ENCODE assay signal across 18 cellular contexts in genomic region chr6:15714658-15715057, GRCh38.
"Had no signal": no experiment of that assay in that cellular context is flagged by ENCODE, and none has a peak within 500 bp of the region (broad histone marks: within the 10 kb centered on the region; RNA-seq: fewer than 3 reads in every experiment).

No MANE protein-coding gene starts in this region.

- H3K27me3 ChIP-seq: colonic mucosa, dorsolateral prefrontal cortex, heart left ventricle, sigmoid colon, SJSA1, upper lobe of right lung had no signal

- H3K9me3 ChIP-seq: colonic mucosa, SJSA1, upper lobe of right lung had no signal

- ATAC-seq: heart left ventricle, left ventricle myocardium superior, natural killer cell, upper lobe of right lung had no signal

- DNase-seq: activated CD4-positive, CD25-positive, alpha-beta regulatory T cell treated with anti-CD3 and anti-CD28 coated beads, Interleukin-2, amount 50 U/mL, for 72 hours; colonic mucosa; dorsolateral prefrontal cortex; endodermal cell; heart left ventricle; left ventricle myocardium superior; midbrain; natural killer cell; retina; sigmoid colon; stimulated activated naive CD4-positive, alpha-beta T cell; T-helper 1 cell; upper lobe of right lung; WERI-Rb-1 had no signal

- H3K4me3 Mint-ChIP-seq: endodermal cell, natural killer cell had no signal

- H3K36me3 ChIP-seq: colonic mucosa, heart left ventricle, sigmoid colon, SJSA1, upper lobe of right lung, WERI-Rb-1 had no signal

- H3K4me1 Mint-ChIP-seq: endodermal cell, natural killer cell had no signal

- H3K4me3 ChIP-seq: colonic mucosa, dorsolateral prefrontal cortex, heart left ventricle, sigmoid colon, SJSA1, upper lobe of right lung had no signal

- H3K27ac ChIP-seq: colonic mucosa, dorsolateral prefrontal cortex, heart left ventricle, sigmoid colon, SJSA1, upper lobe of right lung, WERI-Rb-1 had no signal

- H3K27ac Mint-ChIP-seq: endodermal cell, natural killer cell had no signal

- H3K9me3 Mint-ChIP-seq: natural killer cell had no signal

- H3K36me3 Mint-ChIP-seq: natural killer cell had no signal

- FAIRE-seq: astrocyte, islet of Langerhans, TTC549 had no signal

- H3K4me1 ChIP-seq: colonic mucosa, sigmoid colon, SJSA1, upper lobe of right lung had no signal
